8 cellular contexts compared by ENCODE assay signal in the genomic region with DNA sequence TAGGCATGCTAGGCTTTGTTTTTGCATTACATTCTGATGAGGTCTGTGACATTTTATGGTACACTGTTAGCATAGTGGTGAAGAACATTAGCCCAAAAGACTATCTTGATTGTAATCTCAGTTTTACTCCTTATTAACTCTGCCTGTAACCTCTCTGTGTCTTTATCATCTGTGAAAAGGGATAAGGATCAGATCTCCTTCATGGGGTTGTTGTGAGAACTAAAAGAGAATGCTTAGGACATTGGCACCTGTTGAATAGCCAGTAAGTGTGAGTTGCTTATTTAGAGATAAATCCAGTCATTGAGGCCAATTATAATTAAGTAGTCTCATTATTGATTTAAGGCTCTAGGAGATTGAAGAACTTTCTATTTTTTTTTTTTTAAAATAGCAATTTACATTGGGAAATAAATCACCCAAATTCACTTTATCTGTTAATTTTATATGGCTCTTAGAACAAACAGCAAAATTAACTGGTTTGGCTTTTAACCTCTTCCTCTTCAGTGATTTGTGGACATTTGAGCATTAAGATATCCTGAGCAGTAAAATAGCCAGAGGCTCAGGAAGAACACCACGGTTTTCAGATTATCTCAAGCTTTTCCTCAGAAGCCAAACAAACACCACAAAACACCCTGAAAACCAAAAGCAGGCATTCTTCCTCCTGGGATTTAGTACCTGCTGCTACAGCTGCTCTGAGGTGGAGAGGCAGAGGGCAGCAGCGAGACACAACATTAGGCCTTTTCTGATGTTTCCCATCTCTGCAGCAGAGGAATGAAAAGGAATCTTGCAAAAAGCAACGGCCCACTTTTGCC.
A peak's percentile ranks its signal among the peaks of the same experiment; 100 is the strongest.
DNase-seq lines count a peak whose midpoint lies in the region; ATAC-seq and TF ChIP-seq lines count a peak whose summit lies in the region.

No MANE protein-coding gene starts in this region.

- no peaks in the 10 kb centered on the region for H3K9me3 ChIP-seq in neural cell (ENCODE audit: low read length)

- no peaks in the 10 kb centered on the region for H3K79me2 ChIP-seq in neural cell (replicated peaks; ENCODE audit: insufficient read depth, low read length)

- no peaks in the 10 kb centered on the region for H3K27me3 ChIP-seq in GM06990 (replicated peaks; ENCODE audit: control insufficient read depth, insufficient read depth, low read length)
- H3K27me3 ChIP-seq in neural cell (ENCODE audit: insufficient read depth, low read depth, low read length), result no peaks in the 10 kb centered on the region

- ATAC-seq in HG03457 (IDR thresholded peaks at IDR 0.05; ENCODE audit: unreplicated experiment), result no peak
- no peak for ATAC-seq in HG02938 (IDR thresholded peaks at IDR 0.05; ENCODE audit: unreplicated experiment)
- no peak for ATAC-seq in GM19035 (IDR thresholded peaks at IDR 0.05; ENCODE audit: unreplicated experiment)

- no peak overlapping the region for H3K27ac ChIP-seq in neural cell (ENCODE audit: low read length)

- H3K9me2 ChIP-seq in neural cell (ENCODE audit: insufficient read depth, low read length), result no peaks in the 10 kb centered on the region

- peak; percentile 33 for TF ChIP-seq CTCF in GM06990 (IDR thresholded peaks at IDR 0.05; ENCODE audit: insufficient read depth, low read length, poor library complexity, severe bottlenecking)
- TF ChIP-seq CTCF in choroid plexus epithelial cell (conservative IDR thresholded peaks at IDR 0.05; ENCODE audit: low read depth, low read length), result peak; percentile 86
- peak; percentile 74 for TF ChIP-seq CTCF in neural cell (IDR thresholded peaks at IDR 0.05; ENCODE audit: poor library complexity, severe bottlenecking)

- TF ChIP-seq EP300 in neural cell (conservative IDR thresholded peaks at IDR 0.05; ENCODE audit: poor library complexity, severe bottlenecking), result no peak

- no peak overlapping the region for H2AFZ ChIP-seq in neural cell (ENCODE audit: low read depth, low read length)

- H3K9ac ChIP-seq in neural cell (ENCODE audit: low read length), result no peak overlapping the region

- H3K4me3 ChIP-seq in GM06990 (replicated peaks; ENCODE audit: low read depth, low read length) (no peak overlapping the region), choroid plexus epithelial cell (ENCODE audit: low read depth, low read length) (no peak overlapping the region), neural cell (ENCODE audit: low read length) (no peak overlapping the region)

- no peak overlapping the region for H3K4me2 ChIP-seq in neural cell (ENCODE audit: low read length)

- H4K20me1 ChIP-seq in neural cell (ENCODE audit: insufficient read depth), result no peaks in the 10 kb centered on the region

- TF ChIP-seq RAD21 in neural cell (conservative IDR thresholded peaks at IDR 0.05), result peak; percentile 79

- H3K36me3 ChIP-seq in GM06990 (ENCODE audit: control insufficient read depth, insufficient read depth, low read length) (no peaks in the 10 kb centered on the region; the same call in none of the 2 replicates), neural cell (ENCODE audit: insufficient read depth, low read length) (no peaks in the 10 kb centered on the region)

- DNase-seq in GM06990 (ENCODE audit: extremely low read depth, insufficient read length) (no peak), LoVo (ENCODE audit: low spot score) (peak; percentile 6), choroid plexus epithelial cell (ENCODE audit: low read depth) (peak; percentile 77), NOMO-1 treated with dmso at 0.1 percent for 144 hours (lab: John Stamatoyannopoulos, UW; ENCODE audit: unreplicated experiment) (no peak)

- no peaks in the 10 kb centered on the region for H3F3A ChIP-seq in neural cell (ENCODE audit: insufficient read depth, low read length, poor library complexity, severe bottlenecking)

TF ChIP-seq in neural cell, 6 proteins besides CTCF, POLR2A, EP300 and RAD21:
- no peak for TF ChIP-seq MXI1 (conservative IDR thresholded peaks at IDR 0.05; ENCODE audit: poor library complexity, severe bottlenecking)
- no peak for TF ChIP-seq EZH2 (IDR thresholded peaks at IDR 0.05; ENCODE audit: borderline replicate concordance, insufficient read depth, low read length, poor library complexity, severe bottlenecking)
- TF ChIP-seq, protein P1, sequence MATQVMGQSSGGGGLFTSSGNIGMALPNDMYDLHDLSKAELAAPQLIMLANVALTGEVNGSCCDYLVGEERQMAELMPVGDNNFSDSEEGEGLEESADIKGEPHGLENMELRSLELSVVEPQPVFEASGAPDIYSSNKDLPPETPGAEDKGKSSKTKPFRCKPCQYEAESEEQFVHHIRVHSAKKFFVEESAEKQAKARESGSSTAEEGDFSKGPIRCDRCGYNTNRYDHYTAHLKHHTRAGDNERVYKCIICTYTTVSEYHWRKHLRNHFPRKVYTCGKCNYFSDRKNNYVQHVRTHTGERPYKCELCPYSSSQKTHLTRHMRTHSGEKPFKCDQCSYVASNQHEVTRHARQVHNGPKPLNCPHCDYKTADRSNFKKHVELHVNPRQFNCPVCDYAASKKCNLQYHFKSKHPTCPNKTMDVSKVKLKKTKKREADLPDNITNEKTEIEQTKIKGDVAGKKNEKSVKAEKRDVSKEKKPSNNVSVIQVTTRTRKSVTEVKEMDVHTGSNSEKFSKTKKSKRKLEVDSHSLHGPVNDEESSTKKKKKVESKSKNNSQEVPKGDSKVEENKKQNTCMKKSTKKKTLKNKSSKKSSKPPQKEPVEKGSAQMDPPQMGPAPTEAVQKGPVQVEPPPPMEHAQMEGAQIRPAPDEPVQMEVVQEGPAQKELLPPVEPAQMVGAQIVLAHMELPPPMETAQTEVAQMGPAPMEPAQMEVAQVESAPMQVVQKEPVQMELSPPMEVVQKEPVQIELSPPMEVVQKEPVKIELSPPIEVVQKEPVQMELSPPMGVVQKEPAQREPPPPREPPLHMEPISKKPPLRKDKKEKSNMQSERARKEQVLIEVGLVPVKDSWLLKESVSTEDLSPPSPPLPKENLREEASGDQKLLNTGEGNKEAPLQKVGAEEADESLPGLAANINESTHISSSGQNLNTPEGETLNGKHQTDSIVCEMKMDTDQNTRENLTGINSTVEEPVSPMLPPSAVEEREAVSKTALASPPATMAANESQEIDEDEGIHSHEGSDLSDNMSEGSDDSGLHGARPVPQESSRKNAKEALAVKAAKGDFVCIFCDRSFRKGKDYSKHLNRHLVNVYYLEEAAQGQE (IDR thresholded peaks at IDR 0.05; ENCODE audit: borderline replicate concordance), result no peak
- TF ChIP-seq SMC3 (conservative IDR thresholded peaks at IDR 0.05; ENCODE audit: poor library complexity), result peak; percentile 83
- no peak for TF ChIP-seq TAF1 (IDR thresholded peaks at IDR 0.05; ENCODE audit: low read depth)

Comparison
In these comparisons a context has a peak if more than half of its experiments do, and no peak if none do; other contexts are left out.
1. DNase-seq: peak in LoVo (single experiment) and choroid plexus epithelial cell (single experiment); none in GM06990 (single experiment) and NOMO-1 treated with dmso at 0.1 percent for 144 hours (single experiment).
2. CTCF ChIP-seq: peak in every context shown above with its lines; median percentile 86 in choroid plexus epithelial cell; 74 in neural cell; 33 in GM06990.